ENCODE assay signal across 8 cellular contexts in genomic region chr1:45490121-45490622, GRCh38. TPM values are rescaled to one million over a fixed set of nuclear protein-coding genes. Genes with fewer than 3 reads are reported as not detected.
DNase-seq lines count a peak whose midpoint lies in the region; ATAC-seq and TF ChIP-seq lines count a peak whose summit lies in the region.

No MANE protein-coding gene starts in this region.

- peak; percentile 47 for DNase-seq in GM03348 (ENCODE audit: low spot score)
- DNase-seq in RPMI7951 (ENCODE audit: low read depth) = peak; percentile 17
- peak in 1 of 2 donors; percentile 48 for DNase-seq in foreskin keratinocyte
- peak; percentile 39 for DNase-seq in renal cortical epithelial cell (ENCODE audit: low read depth)
- no peak for DNase-seq in retina
- no peak for DNase-seq in NCI-H226

- no peak for ATAC-seq in foreskin keratinocyte
- no peak for ATAC-seq in GM18873 (IDR thresholded peaks at IDR 0.05; ENCODE audit: low FRiP score, unreplicated experiment)
- ATAC-seq in HG03460 (IDR thresholded peaks at IDR 0.05; ENCODE audit: unreplicated experiment) = no peak

- H3K4me1 ChIP-seq in foreskin keratinocyte = peaks cover 4% of the 10 kb centered on the region

- no peaks in the 10 kb centered on the region for H3K27me3 ChIP-seq in foreskin keratinocyte

- peak overlapping the region; percentile 38 for H3K27ac ChIP-seq in foreskin keratinocyte

- no peak for TF ChIP-seq CTCF in foreskin keratinocyte (conservative IDR thresholded peaks at IDR 0.05)

RNA-seq across cellular contexts. Expression of gene TESK2, which starts 0.8 kb away (rescaled TPM):
- 2.3 and 4.9 TPM in 2 replicates for total RNA-seq in RPMI7951 (2014; rRNA removed; shearing (Covaris generic))
- total RNA-seq in foreskin keratinocyte (2.0 and 2.2 TPM in 2 replicates), renal cortical epithelial cell (1.0 and 1.6 TPM in 2 replicates)
- polyA plus RNA-seq in foreskin keratinocyte = 1.4 and 1.5 TPM in 2 replicates

RNA-seq across cellular contexts. Expression of gene CCDC163, which starts 9.7 kb away (rescaled TPM):
- total RNA-seq in RPMI7951 (2014; rRNA removed; shearing (Covaris generic)) = 2.2 and 2.4 TPM in 2 replicates
- 1.7 and 2.3 TPM in 2 replicates for total RNA-seq in foreskin keratinocyte
- 1.2 and 1.4 TPM in 2 replicates for polyA plus RNA-seq in foreskin keratinocyte
- 0.50 TPM in 1 of 2 replicates, not detected in the other for total RNA-seq in renal cortical epithelial cell

RNA-seq across cellular contexts. Expression of gene MMACHC, which starts 9.9 kb away (rescaled TPM):
- 9.1 and 9.8 TPM in 2 replicates for total RNA-seq in RPMI7951 (2014; rRNA removed; shearing (Covaris generic))
- total RNA-seq in foreskin keratinocyte = 10.5 and 12.4 TPM in 2 replicates
- polyA plus RNA-seq in foreskin keratinocyte = 6.4 and 7.7 TPM in 2 replicates
- total RNA-seq in renal cortical epithelial cell = 0.87 and 2.5 TPM in 2 replicates

RNA-seq across cellular contexts. Expression of gene PRDX1, which starts 31.5 kb away (rescaled TPM):
- 948 and 962 TPM in 2 replicates for total RNA-seq in RPMI7951 (2014; rRNA removed; shearing (Covaris generic))
- 680 and 737 TPM in 2 replicates for total RNA-seq in foreskin keratinocyte
- polyA plus RNA-seq in foreskin keratinocyte = 906 and 916 TPM in 2 replicates
- 649 and 1,374 TPM in 2 replicates for total RNA-seq in renal cortical epithelial cell

Comparison
In these comparisons a context has a peak if more than half of its experiments do, and no peak if none do; other contexts are left out.
1. DNase-seq: peak in GM03348 (single experiment), RPMI7951 (single experiment) and renal cortical epithelial cell (single experiment); none in retina (single experiment) and NCI-H226 (single experiment).